ENCODE assay signal across 10 cellular contexts in genomic region chr3:152317956-152318355, GRCh38. TPM values are rescaled to one million over a fixed set of nuclear protein-coding genes. Genes with fewer than 3 reads are reported as not detected.
DNase-seq lines count a peak whose midpoint lies in the region; ATAC-seq and TF ChIP-seq lines count a peak whose summit lies in the region.
"Had no signal": no experiment of that assay in that cellular context is flagged by ENCODE, and none has a peak within 500 bp of the region (broad histone marks: within the 10 kb centered on the region; RNA-seq: fewer than 3 reads in every experiment).

No MANE protein-coding gene starts in this region.

- peaks cover 35% of the 10 kb centered on the region for H3K36me3 Mint-ChIP-seq in central memory CD8-positive, alpha-beta T cell (ENCODE audit: insufficient read depth)

- no peak overlapping the region for H2AK5ac ChIP-seq in mesenchymal stem cell (ENCODE audit: low read length, severe bottlenecking)

- CTCF ChIA-PET in HEK293 (lab: Yijun Ruan, JAX) = interaction anchor here (0.7 kb wide), 1 partner anchor 29 kb away, joined by 3 read pairs; no protein-coding TSS in a partner anchor

- no peak overlapping the region for H2BK120ac ChIP-seq in mesenchymal stem cell (ENCODE audit: low read depth, low read length)

- H3K18ac ChIP-seq in mesenchymal stem cell (ENCODE audit: low read depth in 1 of 2, low read length in 2 of 2) = no peak overlapping the region

- H3K36me3 ChIP-seq in HEK293 (ENCODE audit: control insufficient read depth in 2 of 2, insufficient read depth in 1 of 2, low read length in 2 of 2) = no peaks in the 10 kb centered on the region
- peaks cover 0 to 4% of the 10 kb centered on the region in 2 experiments for H3K36me3 ChIP-seq in mesenchymal stem cell (ENCODE audit: control insufficient read depth in 1 of 2, insufficient read depth in 2 of 2, low read depth in 1 of 2, low read length in 2 of 2)
- H3K36me3 ChIP-seq in tibial nerve = no peaks in the 10 kb centered on the region

- no peaks in the 10 kb centered on the region for H3K9me3 Mint-ChIP-seq in central memory CD8-positive, alpha-beta T cell
- H3K9me3 Mint-ChIP-seq: T-helper 2 cell treated with Interferon-gamma antibody and Interleukin-4, amounts not matched to agents 5 μg/mL and 100 μg/mL, for 36 hours had no signal

- no peak for TF ChIP-seq EP300 in tibial nerve (IDR thresholded peaks at IDR 0.05)

- no peak overlapping the region for H3K4me2 ChIP-seq in mesenchymal stem cell (ENCODE audit: low read length, poor library complexity, severe bottlenecking)

- no peaks in the 10 kb centered on the region for H3K79me1 ChIP-seq in mesenchymal stem cell (replicated peaks; ENCODE audit: low read length, poor library complexity, severe bottlenecking)

- peak overlapping the region; percentile 13 for H3K4me3 Mint-ChIP-seq in central memory CD8-positive, alpha-beta T cell
- H3K4me3 Mint-ChIP-seq: T-helper 2 cell treated with Interferon-gamma antibody and Interleukin-4, amounts not matched to agents 5 μg/mL and 100 μg/mL, for 36 hours had no signal

- no peak overlapping the region for H2AFZ ChIP-seq in mesenchymal stem cell (ENCODE audit: low read depth, low read length)

- peak overlapping the region; percentile 87 for H3K27ac Mint-ChIP-seq in central memory CD8-positive, alpha-beta T cell (ENCODE audit: low read depth)
- H3K27ac Mint-ChIP-seq: T-helper 2 cell treated with Interferon-gamma antibody and Interleukin-4, amounts not matched to agents 5 μg/mL and 100 μg/mL, for 36 hours had no signal

- H4K91ac ChIP-seq in mesenchymal stem cell (ENCODE audit: low read length) = no peak overlapping the region

- H2BK5ac ChIP-seq in mesenchymal stem cell (ENCODE audit: low read depth, low read length, poor library complexity, severe bottlenecking) = no peak overlapping the region

- peak in 1 of 2 donors; percentile 7 for TF ChIP-seq POLR2A in tibial nerve (IDR thresholded peaks at IDR 0.05)

- TF ChIP-seq CTCF in AG10803 (conservative IDR thresholded peaks at IDR 0.05; ENCODE audit: low read length) (no peak), HEK293 (tag by site-specific recombination; IDR thresholded peaks at IDR 0.05) (no peak), tibial nerve (IDR thresholded peaks at IDR 0.05) (no peak)

- H3K23ac ChIP-seq in mesenchymal stem cell (ENCODE audit: low read length in 2 of 2) = no peak overlapping the region

- H3K4me1 ChIP-seq in HEK293 (ENCODE audit: control insufficient read depth, insufficient read depth, low read length) (0 out of 2 replicates have a peak, but pooled peaks cover 3% of the 10 kb centered on the region), mesenchymal stem cell (ENCODE audit: control insufficient read depth, insufficient read depth, low read depth, low read length) (no peaks in the 10 kb centered on the region), tibial nerve (peaks cover 0 to 94% (median 59%) of the 10 kb centered on the region in 4 donors)

- H2BK12ac ChIP-seq in mesenchymal stem cell (ENCODE audit: low read length in 2 of 2) = no peak overlapping the region

- H3K4me3 ChIP-seq in AG10803 (ENCODE audit: low read length) (no peak overlapping the region), HEK293 (ENCODE audit: low read depth, low read length) (no peak overlapping the region), mesenchymal stem cell (ENCODE audit: insufficient read depth in 1 of 2, low read depth in 1 of 2, low read length in 2 of 2) (no peak overlapping the region), tibial nerve (no peak overlapping the region)

- H3K14ac ChIP-seq in mesenchymal stem cell (ENCODE audit: low read length in 2 of 2) = no peak overlapping the region

- DNase-seq in AG10803 (ENCODE audit: low read depth) (peak; percentile 54), mesenchymal stem cell (peak; percentile 73), putamen (ENCODE audit: low spot score) (no peak), tibial nerve (ENCODE audit: low spot score in 2 of 2) (no peak), T-helper 2 cell (no peak)
- DNase-seq in central memory CD8-positive, alpha-beta T cell (ENCODE audit: low spot score in 2 of 2) = no peak
- DNase-seq in stimulated activated CD4-positive, alpha-beta T cell treated with anti-CD3 and anti-CD28 coated beads, Interleukin-2, amount 100 ng/mL, for 24 hours = no peak
- DNase-seq: Caco-2 had no signal

- no peak overlapping the region for H4K8ac ChIP-seq in mesenchymal stem cell (ENCODE audit: low read length)

- no peak for ATAC-seq in central memory CD8-positive, alpha-beta T cell (replicated peaks; ENCODE audit: extremely low read depth, poor library complexity, severe bottlenecking)

- no peaks in the 10 kb centered on the region for H3K9me3 ChIP-seq in HEK293 (ENCODE audit: control insufficient read depth, insufficient read depth, low read depth, low read length)
- no peaks in the 10 kb centered on the region for H3K9me3 ChIP-seq in mesenchymal stem cell (ENCODE audit: control insufficient read depth, low read length)
- H3K9me3 ChIP-seq in tibial nerve = no peaks in the 10 kb centered on the region
- H3K9me3 ChIP-seq: Caco-2 had no signal

- H3K27me3 Mint-ChIP-seq in central memory CD8-positive, alpha-beta T cell = no peaks in the 10 kb centered on the region

- POLR2A ChIA-PET in HEK293 (lab: Yijun Ruan, JAX) = no interaction called here

- H3K4ac ChIP-seq in mesenchymal stem cell (ENCODE audit: low read depth in 1 of 2, low read length in 2 of 2) = no peak overlapping the region

- peaks cover 76% of the 10 kb centered on the region for H3K4me1 Mint-ChIP-seq in central memory CD8-positive, alpha-beta T cell

- no peak overlapping the region for H3K9ac ChIP-seq in mesenchymal stem cell (ENCODE audit: low read length)

- no peak overlapping the region for H2BK15ac ChIP-seq in mesenchymal stem cell (ENCODE audit: low read depth, poor library complexity, severe bottlenecking)

- no CpG with 5 or more reads among the region's 4 CpGs for WGBS in mesenchymal stem cell
- WGBS in tibial nerve, 2 donors = 59 to 67% methylated on average over 4 of the region's 4 CpGs

- H3K27ac ChIP-seq in HEK293 (ENCODE audit: extremely low read depth, low read depth, low read length) (no peak overlapping the region), mesenchymal stem cell (ENCODE audit: low read length, poor library complexity, severe bottlenecking) (peak overlapping the region; percentile 53), tibial nerve (peak overlapping the region in 2 of 4 donors; percentile 32 to 58)

- no peaks in the 10 kb centered on the region for H3K27me3 ChIP-seq in mesenchymal stem cell (ENCODE audit: control insufficient read depth in 1 of 2, insufficient read depth in 1 of 2, low read length in 2 of 2)
- no peaks in the 10 kb centered on the region for H3K27me3 ChIP-seq in tibial nerve

TF ChIP-seq in HEK293, 187 proteins besides CTCF, POLR2A, EP300 and RAD21:
- TF ChIP-seq ZNF350 (tag by site-specific recombination; IDR thresholded peaks at IDR 0.05) = no peak
- no peak for TF ChIP-seq ZNF423 (tag by site-specific recombination; IDR thresholded peaks at IDR 0.05)
- TF ChIP-seq ZBTB20 (tag by site-specific recombination; IDR thresholded peaks at IDR 0.05) = no peak
- TF ChIP-seq ZNF660 (tag by site-specific recombination; IDR thresholded peaks at IDR 0.05) = no peak
- TF ChIP-seq GLIS1 (tag by site-specific recombination; IDR thresholded peaks at IDR 0.05) = no peak
- TF ChIP-seq, protein P1, sequence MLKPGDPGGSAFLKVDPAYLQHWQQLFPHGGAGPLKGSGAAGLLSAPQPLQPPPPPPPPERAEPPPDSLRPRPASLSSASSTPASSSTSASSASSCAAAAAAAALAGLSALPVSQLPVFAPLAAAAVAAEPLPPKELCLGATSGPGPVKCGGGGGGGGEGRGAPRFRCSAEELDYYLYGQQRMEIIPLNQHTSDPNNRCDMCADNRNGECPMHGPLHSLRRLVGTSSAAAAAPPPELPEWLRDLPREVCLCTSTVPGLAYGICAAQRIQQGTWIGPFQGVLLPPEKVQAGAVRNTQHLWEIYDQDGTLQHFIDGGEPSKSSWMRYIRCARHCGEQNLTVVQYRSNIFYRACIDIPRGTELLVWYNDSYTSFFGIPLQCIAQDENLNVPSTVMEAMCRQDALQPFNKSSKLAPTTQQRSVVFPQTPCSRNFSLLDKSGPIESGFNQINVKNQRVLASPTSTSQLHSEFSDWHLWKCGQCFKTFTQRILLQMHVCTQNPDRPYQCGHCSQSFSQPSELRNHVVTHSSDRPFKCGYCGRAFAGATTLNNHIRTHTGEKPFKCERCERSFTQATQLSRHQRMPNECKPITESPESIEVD (tag by site-specific recombination; IDR thresholded peaks at IDR 0.05) = peak; percentile 85
- TF ChIP-seq SCRT1 (tag by site-specific recombination; IDR thresholded peaks at IDR 0.05; ENCODE audit: borderline replicate concordance) = no peak
TF ChIP-seq in HEK293: peak in this region for 1.

RNA-seq across cellular contexts. Expression of gene MBNL1, which starts 49.2 kb away (rescaled TPM):
- 85.7 TPM for polyA plus RNA-seq in mesenchymal stem cell (2013, experiment 1 of 2)
- 85.2 TPM for polyA plus RNA-seq in mesenchymal stem cell (2013, experiment 2 of 2)
- total RNA-seq in tibial nerve = 100 to 1,000 TPM; 353 to 653 (median 495) TPM

Comparison
In these comparisons a context has a peak if more than half of its experiments do, and no peak if none do; other contexts are left out.
1. DNase-seq: peak in AG10803 (single experiment) and mesenchymal stem cell (single experiment); none in central memory CD8-positive, alpha-beta T cell (0 of 2), stimulated activated CD4-positive, alpha-beta T cell treated with anti-CD3 and anti-CD28 coated beads, Interleukin-2, amount 100 ng/mL, for 24 hours (0 of 2), putamen (single experiment), tibial nerve (0 of 2) and T-helper 2 cell (0 of 5).